In the genomic region with DNA sequence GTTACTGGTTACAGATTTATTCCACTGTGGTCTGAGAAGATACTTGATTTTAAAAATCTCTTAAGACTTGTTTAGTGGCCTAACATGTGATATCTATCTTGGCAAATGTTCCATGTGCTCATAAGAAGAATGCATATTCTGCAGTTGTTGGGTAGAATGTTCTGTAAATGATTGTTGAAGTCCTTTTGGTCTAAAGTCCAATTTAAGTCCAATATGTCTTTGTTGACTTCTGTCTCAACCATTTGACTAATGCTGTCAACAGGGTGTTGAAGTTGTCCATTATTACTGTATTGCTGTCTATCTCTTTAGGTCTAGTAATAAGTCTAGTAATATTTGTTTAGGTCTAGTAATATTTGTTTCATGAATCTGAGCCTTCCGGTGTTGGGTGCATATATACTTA, we compare ENCODE assay signal across 17 cellular contexts.
A peak's percentile ranks its signal among the peaks of the same experiment; 100 is the strongest.
DNase-seq lines count a peak whose midpoint lies in the region; ATAC-seq, FAIRE-seq and TF ChIP-seq lines count a peak whose summit lies in the region.
"Had no signal": no experiment of that assay in that cellular context is flagged by ENCODE, and none has a peak within 500 bp of the region (broad histone marks: within the 10 kb centered on the region; RNA-seq: fewer than 3 reads in every experiment).

No MANE protein-coding gene starts in this region.

- H3K4me1 ChIP-seq in HepG2 (ENCODE audit: insufficient read depth, low read length), result peaks cover 23% of the 10 kb centered on the region

- no peak overlapping the region for H3K4me3 Mint-ChIP-seq in activated T-cell treated with anti-CD3 and anti-CD28 coated beads, Interleukin-2, amount 50 U/mL, for 72 hours
- H3K4me3 Mint-ChIP-seq in activated T-cell treated with anti-CD3 and anti-CD28 coated beads, Interleukin-2, amount 50 U/mL, for 24 hours, result no peak overlapping the region
- H3K4me3 Mint-ChIP-seq in WTC11, result no peak overlapping the region
- H3K4me3 Mint-ChIP-seq: CD14-positive monocyte; CD8-positive, alpha-beta T cell had no signal

- CTCF ChIA-PET in WTC11 (lab: Charles Lee), result no interaction called here
- CTCF ChIA-PET in HepG2 (lab: Yijun Ruan, JAX; ENCODE audit: low intra/inter-chr PET ratio, low total read pairs), result no interaction called here

- H3K4me2 ChIP-seq in HepG2 (ENCODE audit: low read depth, low read length), result peak overlapping the region; percentile 19

- H3K79me2 ChIP-seq in HepG2 (ENCODE audit: insufficient read depth, low read length), result no peaks in the 10 kb centered on the region

- no peak overlapping the region; a peak in 1 of 6 replicates for H3K4me3 ChIP-seq in HepG2 (replicated peaks in 1 of 3; ENCODE audit: insufficient read depth in 1 of 3, low read depth in 2 of 3, low read length in 3 of 3)
- H3K4me3 ChIP-seq: GM23248 had no signal

- H3K27me3 ChIP-seq in HepG2 (ENCODE audit: control insufficient read depth in 1 of 2, insufficient read depth in 2 of 2, low read length in 2 of 2), result no peaks in the 10 kb centered on the region

- no peak for TF ChIP-seq POLR2A in HepG2 (IDR thresholded peaks at IDR 0.05; ENCODE audit: insufficient read depth in 1 of 2, low read depth in 2 of 2, low read length in 2 of 2)

- FAIRE-seq in HepG2 (lab: Jason Lieb, UNC), result peak; percentile 4
- FAIRE-seq: H54 had no signal

- peaks cover 9 to 25% of the 10 kb centered on the region in 2 donors for H3K36me3 Mint-ChIP-seq in activated T-cell treated with anti-CD3 and anti-CD28 coated beads, Interleukin-2, amount 50 U/mL, for 72 hours (ENCODE audit: insufficient read depth in 2 of 2)
- peaks cover 32% of the 10 kb centered on the region for H3K36me3 Mint-ChIP-seq in activated T-cell treated with anti-CD3 and anti-CD28 coated beads, Interleukin-2, amount 50 U/mL, for 24 hours (ENCODE audit: low read depth)
- H3K36me3 Mint-ChIP-seq in WTC11, result peaks cover 4% of the 10 kb centered on the region

- no peaks in the 10 kb centered on the region for H4K20me1 ChIP-seq in HepG2 (ENCODE audit: insufficient read depth, low read length)

- H3K9me3 Mint-ChIP-seq in activated T-cell treated with anti-CD3 and anti-CD28 coated beads, Interleukin-2, amount 50 U/mL, for 72 hours, result peaks cover 7 to 14% of the 10 kb centered on the region in 2 donors
- peaks cover 28% of the 10 kb centered on the region for H3K9me3 Mint-ChIP-seq in activated T-cell treated with anti-CD3 and anti-CD28 coated beads, Interleukin-2, amount 50 U/mL, for 24 hours
- peaks cover 7% of the 10 kb centered on the region for H3K9me3 Mint-ChIP-seq in WTC11

- H3K27ac Mint-ChIP-seq in activated T-cell treated with anti-CD3 and anti-CD28 coated beads, Interleukin-2, amount 50 U/mL, for 72 hours, result peak overlapping the region; percentile 66
- no peak overlapping the region for H3K27ac Mint-ChIP-seq in activated T-cell treated with anti-CD3 and anti-CD28 coated beads, Interleukin-2, amount 50 U/mL, for 24 hours
- H3K27ac Mint-ChIP-seq in WTC11, result no peak overlapping the region
- H3K27ac Mint-ChIP-seq: CD14-positive monocyte; CD8-positive, alpha-beta T cell had no signal

- POLR2A ChIA-PET in WTC11 (lab: Charles Lee) (no interaction called here), HepG2 (lab: Yijun Ruan, JAX) (no interaction called here)

- no peak for DNase-seq in activated T-cell treated with anti-CD3 and anti-CD28 coated beads, Interleukin-2, amount 50 U/mL, for 72 hours
- no peak for DNase-seq in activated T-cell treated with anti-CD3 and anti-CD28 coated beads, Interleukin-2, amount 50 U/mL, for 24 hours
- no peak for DNase-seq in WTC11 (ENCODE audit: low spot score)
- DNase-seq in HepG2 (ENCODE audit: low spot score), result peak; percentile 93
- no peak for DNase-seq in NCI-H748 (lab: John Stamatoyannopoulos, UW; ENCODE audit: unreplicated experiment)
- DNase-seq in NOMO-1 treated with dmso at 0.1 percent for 144 hours (lab: John Stamatoyannopoulos, UW; ENCODE audit: unreplicated experiment), result no peak
- DNase-seq in occipital lobe (lab: John Stamatoyannopoulos, UW), result no peak
- DNase-seq in activated naive CD4-positive, alpha-beta T cell treated with anti-CD3 and anti-CD28 coated beads, Interleukin-2, amount 50 U/mL, for 16 hours, result no peak
- DNase-seq: CD8-positive, alpha-beta T cell; COR-L47; DMS53; GF-D8; GM23248 had no signal

- TF ChIP-seq RAD21 in HepG2 (CRISPR knock-in tag; IDR thresholded peaks at IDR 0.05), result no peak

- no peak overlapping the region for H2AFZ ChIP-seq in HepG2 (ENCODE audit: low read length)
- H2AFZ ChIP-seq: GM23248 had no signal

- peak overlapping the region; percentile 12 for H3K27ac ChIP-seq in HepG2 (ENCODE audit: extremely low read length, insufficient read depth, low read length)
- H3K27ac ChIP-seq: 22Rv1, GM23248 had no signal

- WGBS in HepG2 (ENCODE audit: low lambda C conversion rate), result 17% methylated on average over 1 of the region's 1 CpG

- ATAC-seq in activated T-cell treated with anti-CD3 and anti-CD28 coated beads, Interleukin-2, amount 50 U/mL, for 72 hours (replicated peaks in 1 of 2), result no peak
- ATAC-seq in WTC11 (no peak), HepG2 (peak; percentile 99)
- ATAC-seq: CD8-positive, alpha-beta T cell; HCT116 had no signal

- no peaks in the 10 kb centered on the region for H3K36me3 ChIP-seq in HepG2 (replicated peaks in 1 of 2; ENCODE audit: control insufficient read depth in 1 of 2, insufficient read depth in 2 of 2, low read length in 2 of 2)

- TF ChIP-seq CTCF in WTC11 (IDR thresholded peaks at IDR 0.05) (no peak), HepG2 (CRISPR knock-in tag; IDR thresholded peaks at IDR 0.05) (no peak)

- H3K4me1 Mint-ChIP-seq in activated T-cell treated with anti-CD3 and anti-CD28 coated beads, Interleukin-2, amount 50 U/mL, for 72 hours (ENCODE audit: low read depth), result peaks cover 40% of the 10 kb centered on the region
- peaks cover 48% of the 10 kb centered on the region for H3K4me1 Mint-ChIP-seq in activated T-cell treated with anti-CD3 and anti-CD28 coated beads, Interleukin-2, amount 50 U/mL, for 24 hours (ENCODE audit: low read depth)
- H3K4me1 Mint-ChIP-seq in WTC11, result peaks cover 15% of the 10 kb centered on the region
- H3K4me1 Mint-ChIP-seq: CD14-positive monocyte had no signal

- no TSS peak for BruUV-seq in HepG2 (replicated peaks; lab: Mats Ljungman, UMichigan)

- peaks cover 17% of the 10 kb centered on the region for H3K9me3 ChIP-seq in HepG2 (ENCODE audit: low read length)

- TF ChIP-seq EP300 in HepG2 (IDR thresholded peaks at IDR 0.05; ENCODE audit: low read depth in 2 of 2, low read length in 2 of 2) (peak in 1 of 2 experiments; percentile 77; a peak in 2 of 4 replicates), HepG2 (CRISPR knock-in tag; IDR thresholded peaks at IDR 0.05; ENCODE audit: borderline replicate concordance) (peak; percentile 55; the same call in 1 of the 2 replicates)

- in situ Hi-C loops in HepG2 (cut with HindIII; ENCODE audit: extremely low pct_ligation_motif_present, low pct_unique_long_range_greater_than_20kb), result no loop called here

- intact Hi-C loops in HepG2 (cut with micrococcal nuclease; ENCODE audit: unreplicated experiment), result no loop called here

- H3K9ac ChIP-seq in HepG2 (ENCODE audit: insufficient read depth, low read depth, low read length), result no peak overlapping the region
- H3K9ac ChIP-seq: GM23248 had no signal

- H3K27me3 Mint-ChIP-seq in activated T-cell treated with anti-CD3 and anti-CD28 coated beads, Interleukin-2, amount 50 U/mL, for 72 hours (ENCODE audit: low read depth), result no peaks in the 10 kb centered on the region
- H3K27me3 Mint-ChIP-seq in activated T-cell treated with anti-CD3 and anti-CD28 coated beads, Interleukin-2, amount 50 U/mL, for 24 hours, result no peaks in the 10 kb centered on the region
- H3K27me3 Mint-ChIP-seq in WTC11 (ENCODE audit: low read depth), result no peaks in the 10 kb centered on the region

TF ChIP-seq in WTC11, 78 proteins besides CTCF, POLR2A, EP300 and RAD21:
- TF ChIP-seq PRRX2 (CRISPR knock-in tag; IDR thresholded peaks at IDR 0.05), result no peak
- TF ChIP-seq GABPB1 (CRISPR knock-in tag; IDR thresholded peaks at IDR 0.05), result peak; percentile 15; the same call in 1 of the 2 replicates
- TF ChIP-seq CREM (CRISPR knock-in tag; IDR thresholded peaks at IDR 0.05), result no peak

TF ChIP-seq in HepG2, 621 proteins besides CTCF, POLR2A, EP300 and RAD21 (continues in another document):
- TF ChIP-seq HNF4G (IDR thresholded peaks at IDR 0.05; ENCODE audit: borderline replicate concordance, low read depth, low read length), result peak; percentile 76; the same call in 1 of the 2 replicates
- TF ChIP-seq HNF4G (CRISPR knock-in tag; IDR thresholded peaks at IDR 0.05; ENCODE audit: borderline replicate concordance, low read depth), result no peak
- TF ChIP-seq DR1 (CRISPR knock-in tag; IDR thresholded peaks at IDR 0.05), result no peak
- no peak for TF ChIP-seq RBFOX2 (IDR thresholded peaks at IDR 0.05; ENCODE audit: low read depth, low read length)
